ENCODE assay signal across 1 cellular context in genomic region chr19:19259741-19260140, GRCh38.
TF ChIP-seq lines count a peak whose summit lies in the region.

No MANE protein-coding gene starts in this region.

TF ChIP-seq in endothelial cell of umbilical vein, 7 proteins besides CTCF, POLR2A, EP300 and RAD21:
- TF ChIP-seq FOS (IDR thresholded peaks at IDR 0.05; ENCODE audit: borderline replicate concordance, insufficient read depth, low read length) (no peak), MAX (IDR thresholded peaks at IDR 0.05; ENCODE audit: insufficient read depth, insufficient read length) (peak; percentile 24)
